ENCODE assay signal across 13 cellular contexts in the genomic region with DNA sequence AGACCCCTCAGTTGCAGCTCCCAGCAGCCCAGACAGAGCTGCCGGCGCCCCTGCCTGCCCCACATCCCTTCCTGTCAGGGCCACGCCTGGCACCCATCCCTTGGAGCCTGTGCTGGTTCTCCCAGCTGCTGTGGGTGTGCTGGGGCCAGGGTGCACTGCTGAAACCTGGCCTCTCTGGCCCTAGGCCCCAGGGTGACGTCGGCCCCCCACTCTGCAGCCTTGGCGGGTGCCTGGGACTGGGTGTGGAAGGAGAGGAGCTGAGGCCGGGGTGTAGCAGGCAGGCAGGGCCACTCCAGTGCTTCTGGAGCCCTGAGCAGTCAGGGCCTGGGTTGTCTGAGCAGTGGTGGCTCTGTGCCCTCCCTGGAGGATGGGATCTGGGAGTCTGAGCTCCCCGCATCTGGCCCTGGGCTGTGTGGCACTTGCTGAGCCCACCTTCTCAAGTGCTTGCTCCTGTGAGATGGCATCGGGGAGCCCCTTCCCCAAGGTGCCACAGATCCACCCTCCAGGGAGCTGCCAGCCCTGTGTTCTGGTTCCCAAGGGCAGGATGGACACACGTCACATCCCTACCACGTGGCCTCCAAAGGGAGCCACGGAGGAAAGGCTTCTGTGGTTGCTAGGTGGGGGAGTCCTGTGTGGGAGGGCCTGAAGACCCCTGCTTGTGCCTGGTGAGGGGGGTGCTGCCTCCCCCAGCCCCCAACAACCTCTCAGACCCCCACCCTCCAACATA. TPM values are rescaled to one million over a fixed set of nuclear protein-coding genes. Genes with fewer than 3 reads are reported as not detected.
A peak's percentile ranks its signal among the peaks of the same experiment; 100 is the strongest.
DNase-seq lines count a peak whose midpoint lies in the region; ATAC-seq and TF ChIP-seq lines count a peak whose summit lies in the region.
"Had no signal": no experiment of that assay in that cellular context is flagged by ENCODE, and none has a peak within 500 bp of the region (broad histone marks: within the 10 kb centered on the region; RNA-seq: fewer than 3 reads in every experiment).

No MANE protein-coding gene starts in this region.

- peaks cover 36% of the 10 kb centered on the region for H3K36me3 Mint-ChIP-seq in activated CD8-positive, alpha-beta T cell treated with anti-CD3 and anti-CD28 coated beads for 36 hours (ENCODE audit: low read depth)
- peaks cover 36% of the 10 kb centered on the region for H3K36me3 Mint-ChIP-seq in activated CD8-positive, alpha-beta T cell treated with anti-CD3 and anti-CD28 coated beads, Interleukin-2, amount 10 ng/mL, durations not matched to agents 7 days and 5 days (ENCODE audit: low read depth)
- H3K36me3 Mint-ChIP-seq in activated CD4-positive, alpha-beta memory T cell treated with anti-CD3 and anti-CD28 coated beads, Interleukin-2, amount 10 ng/mL, durations not matched to agents 7 days and 5 days (ENCODE audit: low read depth), result peaks cover 26% of the 10 kb centered on the region
- peaks cover 31% of the 10 kb centered on the region for H3K36me3 Mint-ChIP-seq in activated CD4-positive, alpha-beta T cell treated with anti-CD3 and anti-CD28 coated beads, Interleukin-2, amount 10 ng/mL, durations not matched to agents 7 days and 5 days (ENCODE audit: low read depth)

- H3K4me3 Mint-ChIP-seq in activated CD8-positive, alpha-beta T cell treated with anti-CD3 and anti-CD28 coated beads for 36 hours, result no peak overlapping the region
- H3K4me3 Mint-ChIP-seq in activated CD8-positive, alpha-beta T cell treated with anti-CD3 and anti-CD28 coated beads, Interleukin-2, amount 10 ng/mL, durations not matched to agents 7 days and 5 days, result no peak overlapping the region
- no peak overlapping the region for H3K4me3 Mint-ChIP-seq in activated CD4-positive, alpha-beta memory T cell treated with anti-CD3 and anti-CD28 coated beads, Interleukin-2, amount 10 ng/mL, durations not matched to agents 7 days and 5 days
- H3K4me3 Mint-ChIP-seq in activated CD4-positive, alpha-beta T cell treated with anti-CD3 and anti-CD28 coated beads, Interleukin-2, amount 10 ng/mL, durations not matched to agents 7 days and 5 days, result no peak overlapping the region
- H3K4me3 Mint-ChIP-seq: naive thymus-derived CD8-positive, alpha-beta T cell had no signal

- 65 to 78% (median 69%) methylated on average over 8 to 12 of the region's 12 CpGs for WGBS in stomach, 5 donors

- TF ChIP-seq CTCF in activated CD8-positive, alpha-beta T cell treated with anti-CD3 and anti-CD28 coated beads for 36 hours (IDR thresholded peaks at IDR 0.05), result no peak
- no peak for TF ChIP-seq CTCF in RWPE2 (IDR thresholded peaks at IDR 0.05; ENCODE audit: poor library complexity, severe bottlenecking)
- no peak for TF ChIP-seq CTCF in stomach (IDR thresholded peaks at IDR 0.05)

- H3K4me3 ChIP-seq in RWPE2 (ENCODE audit: severe bottlenecking) (no peak overlapping the region), stomach (no peak overlapping the region)

- TF ChIP-seq POLR2A in stomach (IDR thresholded peaks at IDR 0.05), result no peak

- H3K27me3 Mint-ChIP-seq in activated CD8-positive, alpha-beta T cell treated with anti-CD3 and anti-CD28 coated beads for 36 hours, result no peaks in the 10 kb centered on the region
- no peaks in the 10 kb centered on the region for H3K27me3 Mint-ChIP-seq in activated CD8-positive, alpha-beta T cell treated with anti-CD3 and anti-CD28 coated beads, Interleukin-2, amount 10 ng/mL, durations not matched to agents 7 days and 5 days (ENCODE audit: low read depth)
- no peaks in the 10 kb centered on the region for H3K27me3 Mint-ChIP-seq in activated CD4-positive, alpha-beta memory T cell treated with anti-CD3 and anti-CD28 coated beads, Interleukin-2, amount 10 ng/mL, durations not matched to agents 7 days and 5 days
- H3K27me3 Mint-ChIP-seq in activated CD4-positive, alpha-beta T cell treated with anti-CD3 and anti-CD28 coated beads, Interleukin-2, amount 10 ng/mL, durations not matched to agents 7 days and 5 days, result no peaks in the 10 kb centered on the region
- H3K27me3 Mint-ChIP-seq: naive thymus-derived CD8-positive, alpha-beta T cell had no signal

- peak; percentile 5 for ATAC-seq in activated CD8-positive, alpha-beta T cell treated with anti-CD3 and anti-CD28 coated beads for 36 hours
- no peak for ATAC-seq in activated CD8-positive, alpha-beta T cell treated with anti-CD3 and anti-CD28 coated beads, Interleukin-2, amount 10 ng/mL, durations not matched to agents 7 days and 5 days
- ATAC-seq in RWPE2 (ENCODE audit: low read depth) (0 out of 3 replicates have a peak, but pooled peaks have one; percentile 5), left lobe of liver (peak; percentile 2)
- ATAC-seq: naive thymus-derived CD8-positive, alpha-beta T cell had no signal

- intact Hi-C loops in activated CD8-positive, alpha-beta T cell treated with anti-CD3 and anti-CD28 coated beads for 36 hours (cut with micrococcal nuclease), result loop anchor here (10.0 kb wide), 1 partner anchor 56 kb away; no protein-coding TSS in a partner anchor
- intact Hi-C loops in stomach (cut with DNase I; ENCODE audit: low total_unique reads), result loop anchor here (5.0 to 10.0 kb wide), 4 partner anchors 41 to 94 kb away; a partner anchor contains a TSS

- POLR2A ChIA-PET in activated CD8-positive, alpha-beta T cell treated with anti-CD3 and anti-CD28 coated beads for 36 hours (lab: Charles Lee), result interaction anchor here (0.8 to 1.4 kb wide), 5 partner anchors 9 to 59 kb away, joined by 3 to 6 read pairs (median 3); no protein-coding TSS in a partner anchor
- POLR2A ChIA-PET in activated CD8-positive, alpha-beta T cell treated with anti-CD3 and anti-CD28 coated beads, Interleukin-2, amount 10 ng/mL, durations not matched to agents 7 days and 5 days (lab: Charles Lee), result interaction anchor here (1.2 to 1.6 kb wide), 3 partner anchors 14 to 75 kb away, joined by 3 to 5 read pairs (median 4); no protein-coding TSS in a partner anchor
- POLR2A ChIA-PET in activated CD4-positive, alpha-beta memory T cell treated with anti-CD3 and anti-CD28 coated beads, Interleukin-2, amount 10 ng/mL, durations not matched to agents 7 days and 5 days (lab: Charles Lee), result interaction anchor here (1.5 to 2.2 kb wide), 2 partner anchors 16 to 40 kb away, joined by 4 to 9 read pairs; no protein-coding TSS in a partner anchor
- POLR2A ChIA-PET in activated CD4-positive, alpha-beta T cell treated with anti-CD3 and anti-CD28 coated beads, Interleukin-2, amount 10 ng/mL, durations not matched to agents 7 days and 5 days (lab: Charles Lee), result no interaction called here

- no peak for TF ChIP-seq EP300 in stomach (IDR thresholded peaks at IDR 0.05)

- no peaks in the 10 kb centered on the region for H3K9me3 ChIP-seq in RWPE2 (ENCODE audit: severe bottlenecking)
- no peaks in the 10 kb centered on the region for H3K9me3 ChIP-seq in stomach

- H3K36me3 ChIP-seq in RWPE2 (ENCODE audit: low read depth) (peaks cover 46% of the 10 kb centered on the region), stomach (peaks cover 46 to 85% (median 83%) of the 10 kb centered on the region in 4 donors)

- H3K27ac Mint-ChIP-seq in activated CD8-positive, alpha-beta T cell treated with anti-CD3 and anti-CD28 coated beads for 36 hours, result no peak overlapping the region
- H3K27ac Mint-ChIP-seq in activated CD8-positive, alpha-beta T cell treated with anti-CD3 and anti-CD28 coated beads, Interleukin-2, amount 10 ng/mL, durations not matched to agents 7 days and 5 days, result no peak overlapping the region
- no peak overlapping the region for H3K27ac Mint-ChIP-seq in activated CD4-positive, alpha-beta memory T cell treated with anti-CD3 and anti-CD28 coated beads, Interleukin-2, amount 10 ng/mL, durations not matched to agents 7 days and 5 days
- no peak overlapping the region for H3K27ac Mint-ChIP-seq in activated CD4-positive, alpha-beta T cell treated with anti-CD3 and anti-CD28 coated beads, Interleukin-2, amount 10 ng/mL, durations not matched to agents 7 days and 5 days

- H3K27me3 ChIP-seq in RWPE2 (ENCODE audit: insufficient read depth, poor library complexity, severe bottlenecking), result no peaks in the 10 kb centered on the region
- H3K27me3 ChIP-seq in stomach, result no peaks in the 10 kb centered on the region

- no peaks in the 10 kb centered on the region for H3K4me1 ChIP-seq in RWPE2 (ENCODE audit: insufficient read depth, poor library complexity, severe bottlenecking)
- peaks cover 17 to 60% (median 38%) of the 10 kb centered on the region in 4 donors for H3K4me1 ChIP-seq in stomach

- no peak overlapping the region for H3K27ac ChIP-seq in RWPE2 (ENCODE audit: poor library complexity, severe bottlenecking)
- peak overlapping the region in 3 of 5 donors; percentile 1 to 38 (median 18) for H3K27ac ChIP-seq in stomach

- H3K9me3 Mint-ChIP-seq in activated CD8-positive, alpha-beta T cell treated with anti-CD3 and anti-CD28 coated beads for 36 hours, result no peaks in the 10 kb centered on the region
- no peaks in the 10 kb centered on the region for H3K9me3 Mint-ChIP-seq in activated CD8-positive, alpha-beta T cell treated with anti-CD3 and anti-CD28 coated beads, Interleukin-2, amount 10 ng/mL, durations not matched to agents 7 days and 5 days (ENCODE audit: insufficient read depth)
- H3K9me3 Mint-ChIP-seq in activated CD4-positive, alpha-beta memory T cell treated with anti-CD3 and anti-CD28 coated beads, Interleukin-2, amount 10 ng/mL, durations not matched to agents 7 days and 5 days, result no peaks in the 10 kb centered on the region
- no peaks in the 10 kb centered on the region for H3K9me3 Mint-ChIP-seq in activated CD4-positive, alpha-beta T cell treated with anti-CD3 and anti-CD28 coated beads, Interleukin-2, amount 10 ng/mL, durations not matched to agents 7 days and 5 days
- H3K9me3 Mint-ChIP-seq: activated naive CD4-positive, alpha-beta T cell treated with anti-CD3 and anti-CD28 coated beads, Interleukin-2, amount 50 U/mL, for 72 hours; naive thymus-derived CD8-positive, alpha-beta T cell had no signal

- DNase-seq in activated CD8-positive, alpha-beta T cell treated with anti-CD3 and anti-CD28 coated beads for 36 hours, result no peak
- no peak for DNase-seq in activated CD8-positive, alpha-beta T cell treated with anti-CD3 and anti-CD28 coated beads, Interleukin-2, amount 10 ng/mL, durations not matched to agents 7 days and 5 days
- no peak for DNase-seq in RWPE2 (ENCODE audit: low spot score)
- DNase-seq in left lobe of liver (ENCODE audit: low spot score), result no peak
- no peak for DNase-seq in stomach
- no peak for DNase-seq in activated CD4-positive, alpha-beta memory T cell treated with anti-CD3 and anti-CD28 coated beads, Interleukin-2, amount 10 ng/mL, durations not matched to agents 7 days and 5 days
- DNase-seq in NK-92 (lab: John Stamatoyannopoulos, UW; ENCODE audit: unreplicated experiment), result no peak
- DNase-seq in activated CD4-positive, alpha-beta T cell treated with anti-CD3 and anti-CD28 coated beads, Interleukin-2, amount 10 ng/mL, durations not matched to agents 7 days and 5 days, result no peak
- DNase-seq: ACHN; cerebellar nuclear complex; naive thymus-derived CD8-positive, alpha-beta T cell; NCI-H1694 had no signal

- CTCF ChIA-PET in activated CD8-positive, alpha-beta T cell treated with anti-CD3 and anti-CD28 coated beads for 36 hours (lab: Charles Lee), result no interaction called here
- CTCF ChIA-PET in activated CD8-positive, alpha-beta T cell treated with anti-CD3 and anti-CD28 coated beads, Interleukin-2, amount 10 ng/mL, durations not matched to agents 7 days and 5 days (lab: Charles Lee), result interaction anchor here (0.7 kb wide), 1 partner anchor 43 kb away, joined by 3 read pairs; no protein-coding TSS in a partner anchor
- CTCF ChIA-PET in activated CD4-positive, alpha-beta memory T cell treated with anti-CD3 and anti-CD28 coated beads, Interleukin-2, amount 10 ng/mL, durations not matched to agents 7 days and 5 days (lab: Charles Lee), result interaction anchor here (0.6 kb wide), 1 partner anchor 49 kb away, joined by 3 read pairs; no protein-coding TSS in a partner anchor
- CTCF ChIA-PET in activated CD4-positive, alpha-beta T cell treated with anti-CD3 and anti-CD28 coated beads, Interleukin-2, amount 10 ng/mL, durations not matched to agents 7 days and 5 days (lab: Charles Lee), result interaction anchor here (0.7 to 1.1 kb wide), 2 partner anchors 40 to 43 kb away, joined by 3 read pairs; no protein-coding TSS in a partner anchor

- peaks cover 18% of the 10 kb centered on the region for H3K4me1 Mint-ChIP-seq in activated CD8-positive, alpha-beta T cell treated with anti-CD3 and anti-CD28 coated beads for 36 hours (ENCODE audit: low read depth)
- H3K4me1 Mint-ChIP-seq in activated CD8-positive, alpha-beta T cell treated with anti-CD3 and anti-CD28 coated beads, Interleukin-2, amount 10 ng/mL, durations not matched to agents 7 days and 5 days (ENCODE audit: low read depth), result peaks cover 20% of the 10 kb centered on the region
- H3K4me1 Mint-ChIP-seq in activated CD4-positive, alpha-beta memory T cell treated with anti-CD3 and anti-CD28 coated beads, Interleukin-2, amount 10 ng/mL, durations not matched to agents 7 days and 5 days, result peaks cover 26% of the 10 kb centered on the region
- H3K4me1 Mint-ChIP-seq in activated CD4-positive, alpha-beta T cell treated with anti-CD3 and anti-CD28 coated beads, Interleukin-2, amount 10 ng/mL, durations not matched to agents 7 days and 5 days, result peaks cover 15% of the 10 kb centered on the region

RNA-seq across cellular contexts. Expression of a gene that starts 5.2 kb away (rescaled TPM):
- total RNA-seq in activated CD8-positive, alpha-beta T cell treated with anti-CD3 and anti-CD28 coated beads for 36 hours, result 10 to 100 TPM; 65.3 to 72.8 TPM
- 10 to 100 TPM; 78.0 to 79.9 TPM for total RNA-seq in activated CD8-positive, alpha-beta T cell treated with anti-CD3 and anti-CD28 coated beads, Interleukin-2, amount 10 ng/mL, durations not matched to agents 7 days and 5 days
- total RNA-seq in left lobe of liver (41.3 TPM), stomach (100 to 1,000 TPM in 2 of 5 donors, 10 to 100 TPM in 3; 22.2 to 459 (median 96.9) TPM)
- 100 to 1,000 TPM; 113 to 173 (median 132) TPM for polyA plus RNA-seq in stomach
- total RNA-seq in activated CD4-positive, alpha-beta memory T cell treated with anti-CD3 and anti-CD28 coated beads, Interleukin-2, amount 10 ng/mL, durations not matched to agents 7 days and 5 days, result 10 to 100 TPM; 58.3 to 60.4 TPM
- total RNA-seq in activated CD4-positive, alpha-beta T cell treated with anti-CD3 and anti-CD28 coated beads, Interleukin-2, amount 10 ng/mL, durations not matched to agents 7 days and 5 days, result 10 to 100 TPM; 56.2 to 71.9 TPM

RNA-seq across cellular contexts. Expression of a gene that starts 5.7 kb away (rescaled TPM):
- total RNA-seq in activated CD8-positive, alpha-beta T cell treated with anti-CD3 and anti-CD28 coated beads for 36 hours, result 100 to 1,000 TPM; 157 to 163 TPM
- 100 to 1,000 TPM; 157 to 163 TPM for total RNA-seq in activated CD8-positive, alpha-beta T cell treated with anti-CD3 and anti-CD28 coated beads, Interleukin-2, amount 10 ng/mL, durations not matched to agents 7 days and 5 days
- 19.0 TPM for total RNA-seq in left lobe of liver
- 100 to 1,000 TPM in 1 of 5 donors, 10 to 100 TPM in 4; 25.8 to 214 (median 33.9) TPM for total RNA-seq in stomach
- 10 to 100 TPM; 33.3 to 42.4 (median 40.2) TPM for polyA plus RNA-seq in stomach
- 100 to 1,000 TPM; 137 to 145 TPM for total RNA-seq in activated CD4-positive, alpha-beta memory T cell treated with anti-CD3 and anti-CD28 coated beads, Interleukin-2, amount 10 ng/mL, durations not matched to agents 7 days and 5 days
- total RNA-seq in activated CD4-positive, alpha-beta T cell treated with anti-CD3 and anti-CD28 coated beads, Interleukin-2, amount 10 ng/mL, durations not matched to agents 7 days and 5 days, result 100 to 1,000 TPM; 142 to 151 TPM

RNA-seq across cellular contexts. Expression of a gene that starts 18.2 kb away (rescaled TPM):
- 1 to 10 TPM; 4.5 to 6.1 TPM for total RNA-seq in activated CD8-positive, alpha-beta T cell treated with anti-CD3 and anti-CD28 coated beads for 36 hours
- total RNA-seq in activated CD8-positive, alpha-beta T cell treated with anti-CD3 and anti-CD28 coated beads, Interleukin-2, amount 10 ng/mL, durations not matched to agents 7 days and 5 days, result 10 to 100 TPM; 10.3 to 12.1 TPM
- 0.93 TPM for total RNA-seq in left lobe of liver
- total RNA-seq in stomach, result 1 to 10 TPM in 2 of 5 donors, under 1 TPM in 1, not detected in 2; 0.45 to 2.0 (median 1.1) TPM
- 1 to 10 TPM in 1 of 3 donors, under 1 TPM in 2; 0.50 to 1.5 (median 0.61) TPM for polyA plus RNA-seq in stomach
- 1 to 10 TPM; 4.6 to 7.6 TPM for total RNA-seq in activated CD4-positive, alpha-beta memory T cell treated with anti-CD3 and anti-CD28 coated beads, Interleukin-2, amount 10 ng/mL, durations not matched to agents 7 days and 5 days
- 1 to 10 TPM; 5.2 to 9.2 TPM for total RNA-seq in activated CD4-positive, alpha-beta T cell treated with anti-CD3 and anti-CD28 coated beads, Interleukin-2, amount 10 ng/mL, durations not matched to agents 7 days and 5 days
- polyA plus RNA-seq: naive thymus-derived CD8-positive, alpha-beta T cell had no signal

RNA-seq across cellular contexts. Expression of a gene that starts 25.2 kb away (rescaled TPM):
- total RNA-seq in activated CD8-positive, alpha-beta T cell treated with anti-CD3 and anti-CD28 coated beads for 36 hours, result 1 to 10 TPM; 1.0 TPM
- not detected for total RNA-seq in activated CD8-positive, alpha-beta T cell treated with anti-CD3 and anti-CD28 coated beads, Interleukin-2, amount 10 ng/mL, durations not matched to agents 7 days and 5 days
- total RNA-seq in left lobe of liver, result 0.18 TPM
- total RNA-seq in stomach, result under 1 TPM in 1 of 5 donors, not detected in 4; 0.58 TPM
- polyA plus RNA-seq in stomach, result under 1 TPM in 2 of 3 donors, not detected in 1; 0.68 to 0.75 TPM
- total RNA-seq in activated CD4-positive, alpha-beta memory T cell treated with anti-CD3 and anti-CD28 coated beads, Interleukin-2, amount 10 ng/mL, durations not matched to agents 7 days and 5 days, result 1 to 10 TPM in 1 of 2 experiments, under 1 TPM in 1; 0.73 to 1.3 TPM
- under 1 TPM in 1 of 2 experiments, not detected in 1; 0.27 TPM for total RNA-seq in activated CD4-positive, alpha-beta T cell treated with anti-CD3 and anti-CD28 coated beads, Interleukin-2, amount 10 ng/mL, durations not matched to agents 7 days and 5 days

RNA-seq across cellular contexts. Expression of a gene that starts 51.0 kb away (rescaled TPM):
- not detected for total RNA-seq in activated CD8-positive, alpha-beta T cell treated with anti-CD3 and anti-CD28 coated beads for 36 hours
- under 1 TPM; 0.16 to 0.34 TPM for total RNA-seq in activated CD8-positive, alpha-beta T cell treated with anti-CD3 and anti-CD28 coated beads, Interleukin-2, amount 10 ng/mL, durations not matched to agents 7 days and 5 days
- 0.28 TPM for total RNA-seq in left lobe of liver
- total RNA-seq in stomach, result 1 to 10 TPM in 1 of 5 donors, under 1 TPM in 1, not detected in 3; 0.87 to 1.4 TPM
- polyA plus RNA-seq in stomach, result under 1 TPM in 2 of 3 donors, not detected in 1; 0.15 to 0.31 TPM
- total RNA-seq in activated CD4-positive, alpha-beta memory T cell treated with anti-CD3 and anti-CD28 coated beads, Interleukin-2, amount 10 ng/mL, durations not matched to agents 7 days and 5 days, result under 1 TPM; 0.70 to 0.88 TPM
- total RNA-seq in activated CD4-positive, alpha-beta T cell treated with anti-CD3 and anti-CD28 coated beads, Interleukin-2, amount 10 ng/mL, durations not matched to agents 7 days and 5 days, result under 1 TPM; 0.17 to 0.25 TPM
- total RNA-seq: activated naive CD4-positive, alpha-beta T cell treated with anti-CD3 and anti-CD28 coated beads, Interleukin-2, amount 50 U/mL, for 72 hours had no signal
